In the genomic region with DNA sequence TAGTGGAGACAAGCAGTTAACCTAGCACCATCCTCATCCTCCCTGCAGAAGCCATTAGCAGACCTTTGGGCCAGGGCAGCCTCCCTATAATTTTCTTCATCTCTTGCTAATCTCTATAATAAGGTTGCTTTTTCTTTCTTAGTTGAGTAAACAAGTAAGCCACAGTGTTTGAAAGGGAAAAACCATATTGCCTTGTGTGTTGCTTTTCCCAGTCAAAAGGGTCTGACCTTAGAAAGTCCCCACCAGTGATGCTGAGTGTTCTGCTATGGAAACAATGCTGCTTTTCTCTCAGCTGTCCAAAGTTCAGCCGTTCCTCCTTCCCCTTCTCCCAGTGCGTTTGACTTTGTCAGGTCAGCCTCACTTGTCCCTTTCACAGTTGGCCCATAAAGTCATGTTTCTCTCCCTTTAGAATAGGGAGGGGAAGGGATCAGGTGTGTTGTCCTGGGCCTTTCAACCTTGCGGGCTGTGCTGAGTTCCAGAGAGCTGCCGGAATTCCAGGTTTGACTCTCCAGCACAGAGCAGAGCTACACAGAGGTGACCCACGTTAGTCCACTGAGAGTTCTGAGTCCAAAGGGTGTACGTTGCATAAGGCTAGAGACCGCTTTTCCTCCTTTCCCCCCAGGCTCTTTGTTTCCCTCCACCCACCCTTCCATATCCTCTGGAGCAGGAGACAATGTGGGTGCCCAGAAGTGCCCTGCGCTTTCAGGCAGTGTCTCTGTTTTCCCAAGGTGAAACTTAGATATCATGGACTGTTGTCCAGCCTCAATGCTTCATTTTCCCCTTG, we compare ENCODE assay signal across 22 cellular contexts. TPM values are rescaled to one million over a fixed set of nuclear protein-coding genes. Genes with fewer than 3 reads are reported as not detected.
A peak's percentile ranks its signal among the peaks of the same experiment; 100 is the strongest.
DNase-seq lines count a peak whose midpoint lies in the region; ATAC-seq and TF ChIP-seq lines count a peak whose summit lies in the region.
"Had no signal": no experiment of that assay in that cellular context is flagged by ENCODE, and none has a peak within 500 bp of the region (broad histone marks: within the 10 kb centered on the region; RNA-seq: fewer than 3 reads in every experiment).

No MANE protein-coding gene starts in this region.

- peak overlapping the region; percentile 32 to 84 for H3K27ac Mint-ChIP-seq in effector memory CD8-positive, alpha-beta T cell
- H3K27ac Mint-ChIP-seq: activated naive CD4-positive, alpha-beta T cell treated with anti-CD3 and anti-CD28 coated beads, Interleukin-2, amount 10 ng/mL, durations not matched to agents 7 days and 5 days; CD4-positive, alpha-beta T cell; immature natural killer cell had no signal

- peaks cover 52% of the 10 kb centered on the region for H3K36me3 ChIP-seq in osteoblast (ENCODE audit: insufficient read depth, low read length)

- H3K4me3 Mint-ChIP-seq in effector memory CD8-positive, alpha-beta T cell, result no peak overlapping the region
- H3K4me3 Mint-ChIP-seq: activated naive CD4-positive, alpha-beta T cell treated with anti-CD3 and anti-CD28 coated beads, Interleukin-2, amount 10 ng/mL, durations not matched to agents 7 days and 5 days; CD4-positive, alpha-beta T cell; immature natural killer cell had no signal

- ATAC-seq in effector memory CD8-positive, alpha-beta T cell (replicated peaks), result no peak
- ATAC-seq in GM18519 (IDR thresholded peaks at IDR 0.05; ENCODE audit: low FRiP score, unreplicated experiment) (no peak), GM18907 (IDR thresholded peaks at IDR 0.05; ENCODE audit: unreplicated experiment) (no peak)
- ATAC-seq: heart left ventricle had no signal

- no peak overlapping the region for H3K4me3 ChIP-seq in osteoblast (ENCODE audit: insufficient read depth, low read length)
- H3K4me3 ChIP-seq: heart left ventricle, right atrium auricular region, suprapubic skin had no signal

- no peak for TF ChIP-seq POLR2A in erythroblast (IDR thresholded peaks at IDR 0.05; ENCODE audit: low read length)

- peaks cover 60% of the 10 kb centered on the region for H3K36me3 Mint-ChIP-seq in effector memory CD8-positive, alpha-beta T cell (ENCODE audit: insufficient read depth)

- H3K27me3 ChIP-seq in osteoblast (ENCODE audit: insufficient read depth, low read length), result no peaks in the 10 kb centered on the region
- H3K27me3 ChIP-seq: heart left ventricle, right atrium auricular region, suprapubic skin had no signal

- no peaks in the 10 kb centered on the region for H3K27me3 Mint-ChIP-seq in effector memory CD8-positive, alpha-beta T cell
- H3K27me3 Mint-ChIP-seq: activated naive CD4-positive, alpha-beta T cell treated with anti-CD3 and anti-CD28 coated beads, Interleukin-2, amount 10 ng/mL, durations not matched to agents 7 days and 5 days; CD4-positive, alpha-beta T cell had no signal

- peaks cover 8% of the 10 kb centered on the region for H3K4me1 ChIP-seq in osteoblast (ENCODE audit: insufficient read depth, low read length)
- H3K4me1 ChIP-seq: heart left ventricle, right atrium auricular region, suprapubic skin had no signal

- H3K4me1 Mint-ChIP-seq in effector memory CD8-positive, alpha-beta T cell (ENCODE audit: low read depth in 2 of 2), result no peaks in the 10 kb centered on the region
- H3K4me1 Mint-ChIP-seq: activated naive CD4-positive, alpha-beta T cell treated with anti-CD3 and anti-CD28 coated beads, Interleukin-2, amount 10 ng/mL, durations not matched to agents 7 days and 5 days; immature natural killer cell had no signal

- H2AFZ ChIP-seq in osteoblast (ENCODE audit: low read length), result no peak overlapping the region

- H4K20me1 ChIP-seq in osteoblast (ENCODE audit: insufficient read depth, low read length), result peaks cover 2% of the 10 kb centered on the region

- DNase-seq in 8988T, result peak; percentile 8
- peak; percentile 26 for DNase-seq in GM13976 (ENCODE audit: low spot score)
- no peak for DNase-seq in effector memory CD8-positive, alpha-beta T cell
- DNase-seq in osteoblast (ENCODE audit: insufficient read length, low spot score, missing footprints), result peak; percentile 25
- no peak for DNase-seq in erythroblast (lab: John Stamatoyannopoulos, UW)
- DNase-seq: activated CD4-positive, alpha-beta T cell treated with anti-CD3 and anti-CD28 coated beads, Interleukin-2, amount 50 U/mL, for 48 hours; activated naive CD4-positive, alpha-beta T cell treated with anti-CD3 and anti-CD28 coated beads, Interleukin-2, amount 10 ng/mL, durations not matched to agents 7 days and 5 days; CD4-positive, alpha-beta T cell; DMS153; effector memory CD4-positive, alpha-beta T cell; GDM1; heart left ventricle; immature natural killer cell; MV-4-11; NCI-H1694 treated with DMSO at 0.1 percent for 48 hours; NCI-H748 treated with DMSO at 0.1 percent for 48 hours had no signal

- no peaks in the 10 kb centered on the region for H3K9me3 ChIP-seq in osteoblast (ENCODE audit: low read depth, low read length)
- H3K9me3 ChIP-seq: heart left ventricle, right atrium auricular region, suprapubic skin had no signal

- no peaks in the 10 kb centered on the region for H3K9me3 Mint-ChIP-seq in effector memory CD8-positive, alpha-beta T cell
- H3K9me3 Mint-ChIP-seq: activated naive CD4-positive, alpha-beta T cell treated with anti-CD3 and anti-CD28 coated beads, Interleukin-2, amount 10 ng/mL, durations not matched to agents 7 days and 5 days; CD4-positive, alpha-beta T cell; immature natural killer cell had no signal

- H3K4me2 ChIP-seq in osteoblast (ENCODE audit: insufficient read depth, low read length), result no peak overlapping the region
- H3K4me2 ChIP-seq: KMS-11 had no signal

- TF ChIP-seq CTCF in GM13976 (IDR thresholded peaks at IDR 0.05; ENCODE audit: borderline replicate concordance, control extremely low read depth, extremely low read depth, insufficient read depth, missing control alignments) (no peak), osteoblast (IDR thresholded peaks at IDR 0.05; ENCODE audit: extremely low read depth, low read depth, low read length) (no peak)

- in situ Hi-C loops in GM13976 (cut with MboI; ENCODE audit: low sequenced_read_pairs, unreplicated experiment), result no loop called here

- H3K27ac ChIP-seq in osteoblast (ENCODE audit: low read depth, low read length), result no peak overlapping the region
- H3K27ac ChIP-seq: heart left ventricle, KMS-11, right atrium auricular region, suprapubic skin had no signal

- H3K79me2 ChIP-seq in osteoblast (ENCODE audit: insufficient read depth, low read length), result no peaks in the 10 kb centered on the region

RNA-seq across cellular contexts. Expression of a gene that starts 15.9 kb away (rescaled TPM):
- total RNA-seq in osteoblast, result 0.29 and 0.36 TPM in 2 replicates
- total RNA-seq: CD4-positive, alpha-beta T cell; H1; right atrium auricular region; suprapubic skin had no signal

RNA-seq across cellular contexts. Expression of a gene that starts 43.5 kb away (rescaled TPM):
- total RNA-seq in osteoblast, result 23.2 and 34.2 TPM in 2 replicates

Comparison
In these comparisons a context has a peak if more than half of its experiments do, and no peak if none do; other contexts are left out.
1. DNase-seq: peak in 8988T (single experiment), GM13976 (single experiment) and osteoblast (single experiment); none in effector memory CD8-positive, alpha-beta T cell (0 of 3) and erythroblast (0 of 2).